ENCODE assay signal across 8 cellular contexts in the genomic region with DNA sequence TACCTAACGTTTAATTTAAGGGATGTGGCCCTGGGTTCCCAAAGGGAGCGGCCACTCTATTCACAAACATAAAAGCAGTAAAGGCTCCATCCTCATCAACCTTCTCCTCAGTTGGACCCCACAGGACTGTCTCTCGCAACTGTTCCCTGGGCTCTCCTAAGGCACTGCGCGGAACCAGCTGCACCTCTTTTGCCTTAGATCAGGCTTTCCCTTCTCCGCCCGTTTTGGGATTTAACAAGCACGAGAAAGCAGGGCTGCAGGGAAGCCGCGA. TPM values are rescaled to one million over a fixed set of nuclear protein-coding genes. Genes with fewer than 3 reads are reported as not detected.
DNase-seq lines count a peak whose midpoint lies in the region; ATAC-seq and TF ChIP-seq lines count a peak whose summit lies in the region.

No MANE protein-coding gene starts in this region.

- no peak for DNase-seq in Calu3
- DNase-seq in Jurkat, Clone E6-1 (ENCODE audit: low read depth, low spot score) = no peak
- DNase-seq in mammary epithelial cell = peak; percentile 16
- DNase-seq in mesenchymal stem cell = peak; percentile 57

- peak overlapping the region; percentile 90 for H3K4me3 Mint-ChIP-seq in Calu3 (ENCODE audit: low read depth, unreplicated experiment)

- H3K9me3 Mint-ChIP-seq in Calu3 (ENCODE audit: low read depth, unreplicated experiment) = no peaks in the 10 kb centered on the region

- TF ChIP-seq CTCF in Calu3 (IDR thresholded peaks at IDR 0.05; ENCODE audit: unreplicated experiment) (no peak), mammary epithelial cell (conservative IDR thresholded peaks at IDR 0.05 in 1 of 2, IDR thresholded peaks at IDR 0.05 in 1 of 2; ENCODE audit: extremely low read depth in 1 of 2, insufficient read depth in 1 of 2, low read depth in 1 of 2, low read length in 2 of 2) (no peak)

- no peak overlapping the region for H2BK15ac ChIP-seq in mesenchymal stem cell (ENCODE audit: low read depth, poor library complexity, severe bottlenecking)

- peak overlapping the region; percentile 2 for H2AK5ac ChIP-seq in mesenchymal stem cell (ENCODE audit: low read length, severe bottlenecking)

- H3K36me3 Mint-ChIP-seq in Calu3 (ENCODE audit: insufficient read depth, unreplicated experiment) = peaks cover 73% of the 10 kb centered on the region

- H3K27ac ChIP-seq in mammary epithelial cell (ENCODE audit: insufficient read depth, low read depth, low read length) = peak overlapping the region; percentile 93
- peak overlapping the region; percentile 89 for H3K27ac ChIP-seq in mesenchymal stem cell (ENCODE audit: low read length, poor library complexity, severe bottlenecking)

- H3K9me3 ChIP-seq in mammary epithelial cell (replicated peaks; ENCODE audit: insufficient read depth, low read length) (no peaks in the 10 kb centered on the region), mesenchymal stem cell (ENCODE audit: control insufficient read depth, low read length) (no peaks in the 10 kb centered on the region)

- H4K8ac ChIP-seq in mesenchymal stem cell (ENCODE audit: low read length) = peak overlapping the region; percentile 33

- H2BK120ac ChIP-seq in mesenchymal stem cell (ENCODE audit: low read depth, low read length) = peak overlapping the region; percentile 81

- H3K27me3 Mint-ChIP-seq in Calu3 (ENCODE audit: unreplicated experiment) = no peaks in the 10 kb centered on the region

- dilution Hi-C loops in mammary epithelial cell (cut with HindIII; ENCODE audit: low sequenced_read_pairs) = loop anchor here (5.0 kb wide), 2 partner anchors 50 to 55 kb away; partner anchors contain the start of gene LARP4B

- no peak overlapping the region for H3K23ac ChIP-seq in mesenchymal stem cell (ENCODE audit: low read length in 2 of 2)

- H3K79me2 ChIP-seq in mammary epithelial cell (ENCODE audit: insufficient read depth, low read length) = peaks cover 61% of the 10 kb centered on the region

- BruUV-seq in Calu3 (replicated peaks; lab: Mats Ljungman, UMichigan) = TSS peak; percentile 35
- BruUV-seq in mammary epithelial cell (replicated peaks; lab: Mats Ljungman, UMichigan) = TSS peak; percentile 41

- intact Hi-C loops in Calu3 (cut with micrococcal nuclease; ENCODE audit: unreplicated experiment) = loop anchor here (10.0 kb wide), 1 partner anchor 153 kb away; no protein-coding TSS in a partner anchor
- intact Hi-C loops in mammary epithelial cell (cut with micrococcal nuclease) = no loop called here

- H3K4ac ChIP-seq in mesenchymal stem cell (ENCODE audit: low read depth in 1 of 2, low read length in 2 of 2) = peak overlapping the region; percentile 15 to 20

- 0% methylated on average over 6 of the region's 10 CpGs for WGBS in mammary epithelial cell (ENCODE audit: low coverage, missing lambda C conversion rate)
- 6% methylated on average over 10 of the region's 10 CpGs for WGBS in mesenchymal stem cell

- H3K4me1 Mint-ChIP-seq in Calu3 (ENCODE audit: low read depth, unreplicated experiment) = peaks cover 38% of the 10 kb centered on the region

- in situ Hi-C loops in mammary epithelial cell (cut with MboI; ENCODE audit: low sequenced_read_pairs in 2 of 2) = loop anchor here in 1 of 2 donors (5.0 kb wide), 1 partner anchor 55 kb away; the partner anchor contains the start of gene LARP4B

- no peak for ATAC-seq in HG03521 (IDR thresholded peaks at IDR 0.05; ENCODE audit: unreplicated experiment)
- ATAC-seq in HG02642 (IDR thresholded peaks at IDR 0.05; ENCODE audit: poor library complexity, unreplicated experiment) = no peak
- ATAC-seq in GM18870 (IDR thresholded peaks at IDR 0.05; ENCODE audit: unreplicated experiment) = no peak
- no peak for ATAC-seq in HG02840 (IDR thresholded peaks at IDR 0.05; ENCODE audit: low FRiP score, unreplicated experiment)

- H3K36me3 ChIP-seq in mammary epithelial cell (ENCODE audit: insufficient read depth, low read length) (peaks cover 5% of the 10 kb centered on the region), mesenchymal stem cell (ENCODE audit: control insufficient read depth in 1 of 2, insufficient read depth in 2 of 2, low read depth in 1 of 2, low read length in 2 of 2) (peaks cover 5 to 29% of the 10 kb centered on the region in 2 experiments)

- peak overlapping the region; percentile 65 to 74 for H3K18ac ChIP-seq in mesenchymal stem cell (ENCODE audit: low read depth in 1 of 2, low read length in 2 of 2)

- H3K27me3 ChIP-seq in mammary epithelial cell (ENCODE audit: insufficient read depth, low read length) (no peaks in the 10 kb centered on the region), mesenchymal stem cell (ENCODE audit: control insufficient read depth in 1 of 2, insufficient read depth in 1 of 2, low read length in 2 of 2) (no peaks in the 10 kb centered on the region)

- peaks cover 11% of the 10 kb centered on the region for H3K79me1 ChIP-seq in mesenchymal stem cell (replicated peaks; ENCODE audit: low read length, poor library complexity, severe bottlenecking)

- H3K4me1 ChIP-seq in mammary epithelial cell (ENCODE audit: insufficient read depth, low read length) (peaks cover 32% of the 10 kb centered on the region), mesenchymal stem cell (ENCODE audit: control insufficient read depth, insufficient read depth, low read depth, low read length) (peaks cover 15% of the 10 kb centered on the region)

- H3K14ac ChIP-seq in mesenchymal stem cell (ENCODE audit: low read length in 2 of 2) = no peak overlapping the region

- H4K20me1 ChIP-seq in mammary epithelial cell (ENCODE audit: insufficient read depth, low read length) = no peaks in the 10 kb centered on the region

- H3K27ac Mint-ChIP-seq in Calu3 (ENCODE audit: unreplicated experiment) = peak overlapping the region; percentile 98

- H2AFZ ChIP-seq in mammary epithelial cell (ENCODE audit: low read depth, low read length) (peak overlapping the region; percentile 87), mesenchymal stem cell (ENCODE audit: low read depth, low read length) (peak overlapping the region; percentile 54)

- H3K4me2 ChIP-seq in mammary epithelial cell (ENCODE audit: insufficient read depth, low read depth, low read length) = peak overlapping the region; percentile 87
- H3K4me2 ChIP-seq in mesenchymal stem cell (ENCODE audit: low read length, poor library complexity, severe bottlenecking) = peak overlapping the region; percentile 55

- peak overlapping the region; percentile 61 for H4K91ac ChIP-seq in mesenchymal stem cell (ENCODE audit: low read length)

- CTCF ChIA-PET in Calu3 (lab: Charles Lee) = interaction anchor here (2.5 kb wide), 1 partner anchor 58 kb away, joined by 10 read pairs; no protein-coding TSS in a partner anchor
- CTCF ChIA-PET in mammary epithelial cell (lab: Charles Lee; ENCODE audit: low non-redundant PET) = no interaction called here

- H3K9ac ChIP-seq in mammary epithelial cell (ENCODE audit: insufficient read depth, low read length) (peak overlapping the region; percentile 97), mesenchymal stem cell (ENCODE audit: low read length) (peak overlapping the region; percentile 99)

- peak overlapping the region; percentile 89 for H2BK5ac ChIP-seq in mesenchymal stem cell (ENCODE audit: low read depth, low read length, poor library complexity, severe bottlenecking)

- no peak overlapping the region for H2BK12ac ChIP-seq in mesenchymal stem cell (ENCODE audit: low read length in 2 of 2)

- H3K4me3 ChIP-seq in Jurkat, Clone E6-1 (ENCODE audit: low read length) = peak overlapping the region; percentile 97
- H3K4me3 ChIP-seq in mammary epithelial cell (replicated peaks in 1 of 3; ENCODE audit: insufficient read depth in 1 of 3, low read depth in 2 of 3, low read length in 3 of 3) (peak overlapping the region; percentile 89 to 99 (median 98)), mesenchymal stem cell (ENCODE audit: insufficient read depth in 1 of 2, low read depth in 1 of 2, low read length in 2 of 2) (peak overlapping the region; percentile 84 to 95)

RNA-seq across cellular contexts. Expression of gene GTPBP4, which starts 0.7 kb away (rescaled TPM):
- total RNA-seq in Calu3 (2022) (123 and 128 TPM in 2 replicates), mammary epithelial cell (100 to 1,000 TPM in 1 of 2 donors, 10 to 100 TPM in 1; 31.0 to 114 TPM)
- 155 TPM for polyA plus RNA-seq in Jurkat, Clone E6-1 (2012; ENCODE audit: insufficient read depth, insufficient read length)
- polyA plus RNA-seq in mammary epithelial cell = 33.8 TPM
- polyA minus RNA-seq in mammary epithelial cell = 36.4 TPM
- polyA plus RNA-seq in mesenchymal stem cell (2013, experiment 1 of 2) = 33.3 TPM
- polyA plus RNA-seq in mesenchymal stem cell (2013, experiment 2 of 2) = 29.9 TPM

RNA-seq across cellular contexts. Expression of gene IDI2, which starts 38.1 kb away (rescaled TPM):
- total RNA-seq in Calu3 (2022) (not detected in 2 replicates), mammary epithelial cell (not detected)
- polyA plus RNA-seq in Jurkat, Clone E6-1 (2012; ENCODE audit: insufficient read depth, insufficient read length) = not detected
- not detected for polyA plus RNA-seq in mammary epithelial cell
- not detected for polyA minus RNA-seq in mammary epithelial cell
- not detected for polyA plus RNA-seq in mesenchymal stem cell (2013, experiment 1 of 2)
- not detected for polyA plus RNA-seq in mesenchymal stem cell (2013, experiment 2 of 2)

RNA-seq across cellular contexts. Expression of gene LARP4B, which starts 56.1 kb away (rescaled TPM):
- total RNA-seq in Calu3 (2022) = 181 and 183 TPM in 2 replicates
- 28.9 TPM for polyA plus RNA-seq in Jurkat, Clone E6-1 (2012; ENCODE audit: insufficient read depth, insufficient read length)
- 100 to 1,000 TPM in 1 of 2 donors, 10 to 100 TPM in 1; 49.8 to 103 TPM for total RNA-seq in mammary epithelial cell
- polyA plus RNA-seq in mammary epithelial cell = 37.3 TPM
- polyA minus RNA-seq in mammary epithelial cell = 79.9 TPM
- 19.0 TPM for polyA plus RNA-seq in mesenchymal stem cell (2013, experiment 1 of 2)
- polyA plus RNA-seq in mesenchymal stem cell (2013, experiment 2 of 2) = 18.3 TPM

Comparison
In these comparisons a context has a peak if more than half of its experiments do, and no peak if none do; other contexts are left out.
1. DNase-seq: peak in mammary epithelial cell (single experiment) and mesenchymal stem cell (single experiment); none in Calu3 (single experiment) and Jurkat, Clone E6-1 (single experiment).
2. Peak in every context shown above with its lines, with median percentiles within 50 percentile points of each other: H3K4me3 ChIP-seq.